In genomic region chr2:182375862-182376261, GRCh38 we compare ENCODE assay signal across 36 cellular contexts. TPM values are rescaled to one million over a fixed set of nuclear protein-coding genes. Genes with fewer than 3 reads are reported as not detected.
"Had no signal": no experiment of that assay in that cellular context is flagged by ENCODE, and none has a peak within 500 bp of the region (broad histone marks: within the 10 kb centered on the region; RNA-seq: fewer than 3 reads in every experiment).

No MANE protein-coding gene starts in this region.

- DNase-seq: activated effector memory CD4-positive, alpha-beta T cell treated with anti-CD3 and anti-CD28 coated beads, Interleukin-2, amount 50 U/mL, for 16 hours; activated effector memory CD4-positive, alpha-beta T cell treated with Interleukin-2 at 50 U/mL for 16 hours; activated gamma-delta T cell; activated gamma-delta T cell treated with Interleukin-2 at 50 U/mL for 16 hours; activated naive CD4-positive, alpha-beta T cell; activated naive CD4-positive, alpha-beta T cell treated with anti-CD3 and anti-CD28 coated beads for 36 hours; activated naive CD4-positive, alpha-beta T cell treated with anti-CD3 and anti-CD28 coated beads, Interleukin-2, amount 10 ng/mL, durations not matched to agents 7 days and 5 days; activated naive CD4-positive, alpha-beta T cell treated with anti-CD3 and anti-CD28 coated beads, Interleukin-2, amount 50 U/mL, for 16 hours; activated naive CD4-positive, alpha-beta T cell treated with Interleukin-2 at 50 U/mL for 16 hours; activated naive CD8-positive, alpha-beta T cell treated with anti-CD3 and anti-CD28 coated beads for 36 hours; activated naive CD8-positive, alpha-beta T cell treated with anti-CD3 and anti-CD28 coated beads, Interleukin-2, amount 10 ng/mL, durations not matched to agents 7 days and 5 days; activated naive CD8-positive, alpha-beta T cell treated with anti-CD3 and anti-CD28 coated beads, Interleukin-2, amount 50 U/mL, for 24 hours; activated T-cell treated with anti-CD3 and anti-CD28 coated beads, Interleukin-2, amount 50 U/mL, for 1 hour; activated T-cell treated with anti-CD3 and anti-CD28 coated beads, Interleukin-2, amount 50 U/mL, for 24 hours; activated T-cell treated with anti-CD3 and anti-CD28 coated beads, Interleukin-2, amount 50 U/mL, for 4 hours; activated T-cell treated with anti-CD3 and anti-CD28 coated beads, Interleukin-2, amount 50 U/mL, for 48 hours; activated T-cell treated with anti-CD3 and anti-CD28 coated beads, Interleukin-2, amount 50 U/mL, for 72 hours; adrenal gland; amniotic stem cell; amygdala; anterior cingulate cortex; aorta; body of pancreas; brain microvascular endothelial cell; caudate nucleus; central memory CD4-positive, alpha-beta T cell; cerebellar nuclear complex had no signal

- H3K9me3 ChIP-seq: adrenal gland, body of pancreas had no signal

- ATAC-seq: activated naive CD4-positive, alpha-beta T cell treated with anti-CD3 and anti-CD28 coated beads, Interleukin-2, amount 50 U/mL, for 72 hours; activated naive CD8-positive, alpha-beta T cell treated with anti-CD3 and anti-CD28 coated beads, Interleukin-2, amount 50 U/mL, for 24 hours; activated T-cell treated with anti-CD3 and anti-CD28 coated beads, Interleukin-2, amount 50 U/mL, for 4 hours; activated T-cell treated with anti-CD3 and anti-CD28 coated beads, Interleukin-2, amount 50 U/mL, for 72 hours; activated T-helper 17 cell treated with anti-CD3 and anti-CD28 coated beads, Interleukin-2, amount 50 U/mL, for 72 hours; body of pancreas had no signal

- H3K27me3 ChIP-seq: adrenal gland, ascending aorta, body of pancreas, brain microvascular endothelial cell, breast epithelium, cardiac muscle cell had no signal

- FAIRE-seq: astrocyte, bronchial epithelial cell had no signal

- H3K27ac ChIP-seq: adrenal gland, ascending aorta, body of pancreas, brain microvascular endothelial cell, breast epithelium, cardiac muscle cell had no signal

- H3K4me3 ChIP-seq: adrenal gland, ascending aorta, body of pancreas, breast epithelium, cardiac muscle cell had no signal

- H3K36me3 ChIP-seq: adrenal gland, brain microvascular endothelial cell, breast epithelium, cardiac muscle cell had no signal

- H3K4me1 ChIP-seq: adrenal gland had no signal

RNA-seq across cellular contexts. Expression of gene PDE1A, which starts 51.0 kb away (rescaled TPM):
- total RNA-seq: activated naive CD4-positive, alpha-beta T cell treated with anti-CD3 and anti-CD28 coated beads for 36 hours; activated naive CD4-positive, alpha-beta T cell treated with anti-CD3 and anti-CD28 coated beads, Interleukin-2, amount 50 U/mL, for 72 hours; activated naive CD8-positive, alpha-beta T cell treated with anti-CD3 and anti-CD28 coated beads for 36 hours; activated naive CD8-positive, alpha-beta T cell treated with anti-CD3 and anti-CD28 coated beads, Interleukin-2, amount 10 ng/mL, durations not matched to agents 7 days and 5 days; activated T-cell treated with anti-CD3 and anti-CD28 coated beads, Interleukin-2, amount 50 U/mL, for 4 hours; activated T-cell treated with anti-CD3 and anti-CD28 coated beads, Interleukin-2, amount 50 U/mL, for 72 hours; activated T-helper 1 cell treated with anti-CD3 and anti-CD28 coated beads, Interleukin-12 subunit alpha, Interleukin-12 subunit beta, Interleukin-2, Interleukin-4 antibody, amounts not matched to agents 30 ng/mL and 10 ng/mL and 1 ng/mL, durations not matched to agents 14 hours and 24 hours and 36 hours; activated T-helper 17 cell treated with anti-CD3 and anti-CD28 coated beads, Interleukin-2, amount 50 U/mL, for 72 hours; activated T-helper 2 cell treated with anti-CD3 and anti-CD28 coated beads, Interferon-gamma antibody, Interleukin-2, Interleukin-4, amounts not matched to agents 10 μg/mL and 5 μg/mL and 100 μg/mL, durations not matched to agents 14 hours and 24 hours and 36 hours had no signal
